In genomic region chr3:143092191-143092590, GRCh38 we compare ENCODE assay signal across 24 cellular contexts. TPM values are rescaled to one million over a fixed set of nuclear protein-coding genes. Genes with fewer than 3 reads are reported as not detected.
DNase-seq lines count a peak whose midpoint lies in the region; ATAC-seq, FAIRE-seq and TF ChIP-seq lines count a peak whose summit lies in the region.
"Had no signal": no experiment of that assay in that cellular context is flagged by ENCODE, and none has a peak within 500 bp of the region (broad histone marks: within the 10 kb centered on the region; RNA-seq: fewer than 3 reads in every experiment).

No MANE protein-coding gene starts in this region.

- no peak for TF ChIP-seq RAD21 in GM12878 (IDR thresholded peaks at IDR 0.05; ENCODE audit: insufficient read depth, low read depth, low read length)

- no TSS peak for BruUV-seq in GM12878 (replicated peaks; lab: Mats Ljungman, UMichigan)

- in situ Hi-C loops in GM12878 (cut with MboI): no loop called here

- H2AFZ ChIP-seq in GM12878 (ENCODE audit: control insufficient read depth, low read depth, low read length): no peak overlapping the region

- peak; percentile 38; the same call in 2 of the 3 replicates for ATAC-seq in GM12878
- ATAC-seq in HG03565 (IDR thresholded peaks at IDR 0.05; ENCODE audit: unreplicated experiment): no peak
- no peak for ATAC-seq in pancreas
- ATAC-seq in HG02852 (IDR thresholded peaks at IDR 0.05; ENCODE audit: unreplicated experiment): no peak

- SMC1A ChIA-PET in GM12878 (lab: Charles Lee; ENCODE audit: uncharacterized antibody, unreplicated experiment): interaction anchor here (0.6 to 2.8 kb wide), 6 partner anchors 9 to 1046 kb away, joined by 3 to 12 read pairs (median 4); no protein-coding TSS in a partner anchor

- POLR2A ChIA-PET in GM12878 (lab: Charles Lee): no interaction called here

- no peaks in the 10 kb centered on the region for H3K27me3 ChIP-seq in GM12878 (replicated peaks in 1 of 2; ENCODE audit: control insufficient read depth in 2 of 2, insufficient read depth in 2 of 2, low read length in 1 of 2)
- no peaks in the 10 kb centered on the region for H3K27me3 ChIP-seq in pancreas
- H3K27me3 ChIP-seq: BE2C, BLaER1 had no signal

- RAD21 ChIA-PET in GM12878 (lab: Charles Lee; ENCODE audit: unreplicated experiment): interaction anchor here (1.1 kb wide), 1 partner anchor 9 kb away, joined by 3 read pairs; no protein-coding TSS in a partner anchor

- H3K4me3 ChIP-seq in GM12878 (no peak overlapping the region), pancreas (no peak overlapping the region)
- H3K4me3 ChIP-seq: BLaER1 had no signal

- intact Hi-C loops in GM12878 (cut with micrococcal nuclease; ENCODE audit: unreplicated experiment) (no loop called here), pancreas (cut with DNase I) (no loop called here)

- CTCF ChIA-PET in GM12878 (lab: Yijun Ruan, JAX): interaction anchor here (1.2 kb wide), 2 partner anchors 9 to 256 kb away, joined by 4 read pairs; no protein-coding TSS in a partner anchor

- no peak for TF ChIP-seq EP300 in GM12878 (IDR thresholded peaks at IDR 0.05; ENCODE audit: borderline replicate concordance in 1 of 2, control insufficient read depth in 1 of 2, low read depth in 2 of 2, low read length in 2 of 2)

- H3K27ac ChIP-seq in GM12878 (ENCODE audit: control insufficient read depth, insufficient read depth) (no peak overlapping the region), pancreas (no peak overlapping the region)
- H3K27ac ChIP-seq: BLaER1 had no signal

- no peaks in the 10 kb centered on the region for H3K79me2 ChIP-seq in GM12878 (ENCODE audit: control insufficient read depth, insufficient read depth, low read length)

- H3K4me2 ChIP-seq in GM12878 (ENCODE audit: control insufficient read depth, insufficient read depth): no peak overlapping the region
- H3K4me2 ChIP-seq: BLaER1 had no signal

- H3K9me3 ChIP-seq in GM12878 (replicated peaks; ENCODE audit: control insufficient read depth, insufficient read depth, low read length) (peaks cover 4% of the 10 kb centered on the region; the same call in 1 of the 3 replicates), pancreas (no peaks in the 10 kb centered on the region)
- H3K9me3 ChIP-seq: BE2C had no signal

- no peak overlapping the region for H3K9ac ChIP-seq in GM12878 (ENCODE audit: control insufficient read depth, insufficient read depth, low read length)
- H3K9ac ChIP-seq: BLaER1 had no signal

- H4K20me1 ChIP-seq in GM12878 (ENCODE audit: control insufficient read depth, insufficient read depth): no peaks in the 10 kb centered on the region
- H4K20me1 ChIP-seq: BLaER1 had no signal

- no peaks in the 10 kb centered on the region for H3K36me3 ChIP-seq in GM12878 (ENCODE audit: control insufficient read depth in 2 of 2, insufficient read depth in 2 of 2, low read length in 1 of 2)
- no peaks in the 10 kb centered on the region for H3K36me3 ChIP-seq in pancreas
- H3K36me3 ChIP-seq: BE2C, BLaER1 had no signal

- peak in 51 of 76 experiments; percentile 5 to 84 (median 36) for DNase-seq in HUDEP-2 (lab: John Stamatoyannopoulos, UW; ENCODE audit: unreplicated experiment in 76 of 76)
- DNase-seq in OCI-M1 (lab: John Stamatoyannopoulos, UW): peak; percentile 37
- DNase-seq in GM12878 (ENCODE audit: low read depth, low spot score): no peak
- peak; percentile 62 to 86 for DNase-seq in erythroblast (lab: John Stamatoyannopoulos, UW)
- DNase-seq in pancreas: no peak
- DNase-seq in mesenteric fat pad (ENCODE audit: low spot score): no peak
- DNase-seq: 8988T; ACHN; BE2C; C1 segment of cervical spinal cord; CD4-positive, alpha-beta memory T cell; CD4-positive, CD25-positive, alpha-beta regulatory T cell; CD8-positive, alpha-beta memory T cell; COR-L47; DMS 273 treated with DMSO at 0.1 percent for 48 hours; DMS79 treated with DMSO at 0.1 percent for 48 hours; GF-D8 had no signal

- 9% methylated on average over 1 of the region's 1 CpG for WGBS in GM12878 (ENCODE audit: insufficient coverage, insufficient replicate concordance, low lambda C conversion rate, missing lambda C conversion rate)
- WGBS in pancreas, 2 donors: 51 to 66% methylated on average over 1 of the region's 1 CpG

- FAIRE-seq in GM12878 (lab: Jason Lieb, UNC) (peak; percentile 23), pancreas (lab: Jason Lieb, UNC) (no peak)
- FAIRE-seq: A204.1, G401.6, GM12892, GM18507 had no signal

- H3K4me1 ChIP-seq in GM12878 (ENCODE audit: control insufficient read depth, insufficient read depth, low read length) (no peaks in the 10 kb centered on the region), pancreas (no peaks in the 10 kb centered on the region)
- H3K4me1 ChIP-seq: BLaER1 had no signal

- TF ChIP-seq CTCF in GM12878 (IDR thresholded peaks at IDR 0.05 in 2 of 3, conservative IDR thresholded peaks at IDR 0.05 in 1 of 3; ENCODE audit: control insufficient read depth in 2 of 3, extremely low read depth in 1 of 3, insufficient read depth in 1 of 3, low read depth in 3 of 3, low read length in 3 of 3): no peak
- no peak for TF ChIP-seq CTCF in pancreas (IDR thresholded peaks at IDR 0.05)

- TF ChIP-seq POLR2A in GM12878 (IDR thresholded peaks at IDR 0.05; ENCODE audit: low read depth, low read length): no peak
- peak; percentile 41 for TF ChIP-seq POLR2A in erythroblast (IDR thresholded peaks at IDR 0.05; ENCODE audit: low read length)

TF ChIP-seq in GM12878, 131 proteins besides CTCF, POLR2A, EP300 and RAD21:
- TF ChIP-seq BHLHE40 (IDR thresholded peaks at IDR 0.05; ENCODE audit: borderline replicate concordance in 1 of 2, low read depth in 2 of 2, low read length in 1 of 2) (no peak), CBX3 (IDR thresholded peaks at IDR 0.05; ENCODE audit: borderline replicate concordance, low read depth) (no peak), MTA3 (IDR thresholded peaks at IDR 0.05; ENCODE audit: borderline replicate concordance, low read length) (no peak), LARP7 (IDR thresholded peaks at IDR 0.05) (no peak), SUPT20H (IDR thresholded peaks at IDR 0.05; ENCODE audit: borderline replicate concordance, control insufficient read depth, low read depth, low read length) (no peak), FOS (IDR thresholded peaks at IDR 0.05; ENCODE audit: borderline replicate concordance, extremely low read depth, insufficient read length) (no peak), MTA2 (IDR thresholded peaks at IDR 0.05; ENCODE audit: low read depth) (no peak), IKZF2 (IDR thresholded peaks at IDR 0.05) (no peak), ZZZ3 (IDR thresholded peaks at IDR 0.05; ENCODE audit: control insufficient read depth, insufficient read length, low read depth) (no peak), HCFC1 (IDR thresholded peaks at IDR 0.05; ENCODE audit: low read length) (no peak), NRF1 (conservative IDR thresholded peaks at IDR 0.05; ENCODE audit: low read depth, low read length) (no peak), IRF3 (IDR thresholded peaks at IDR 0.05) (no peak), ZNF622 (IDR thresholded peaks at IDR 0.05) (no peak), ZBTB33 (IDR thresholded peaks at IDR 0.05) (no peak)

RNA-seq across cellular contexts. Expression of gene CHST2, which starts 27.4 kb away (rescaled TPM):
- 15.8 and 17.7 TPM in 2 replicates for total RNA-seq in GM12878 (2013; cell fraction: nucleolus; rRNA removed)
- total RNA-seq in GM12878 (2014; rRNA removed) (9.8 and 12.8 TPM in 2 replicates), GM12878 (2014; rRNA removed; fragmentation: Illumina TruSeq; extraction: Trizol) (9.2 TPM in 2 replicates), GM12878 (2021) (37.1 and 37.2 TPM in 2 replicates), pancreas (1 to 10 TPM in 2 of 6 donors, under 1 TPM in 4; 0.39 to 2.2 (median 0.74) TPM), mesenteric fat pad (13.4 TPM)
- 4.2 TPM for polyA plus RNA-seq in GM12878 (2011; ENCODE audit: low read depth)
- polyA plus RNA-seq in GM12878 (2011; rRNA removed) (1.5 and 1.6 TPM in 2 replicates), GM12878 (2014; fragmentation: Illumina TruSeq; extraction: Trizol) (8.4 and 9.3 TPM in 2 replicates), GM12878 (2014; fragmentation: Nextera tagmentation; extraction: Ambion mirVana) (1 to 10 TPM; 2.3 to 5.6 TPM), GM12878 (2014; rRNA removed) (21.8 and 25.7 TPM in 2 replicates), GM12878 (2016; fragmentation: Nextera tagmentation; extraction: Ambion mirVana) (1 to 10 TPM; 4.3 to 8.3 TPM), pancreas (1 to 10 TPM in 1 of 2 donors, under 1 TPM in 1; 0.49 to 2.0 TPM)
- 2.0 and 3.3 TPM in 2 replicates for polyA plus RNA-seq in GM12878 (2011; cell fraction: cytosol; rRNA removed)
- 4.1 and 5.9 TPM in 2 replicates for polyA plus RNA-seq in GM12878 (2011; cell fraction: nucleus; rRNA removed)
- polyA plus RNA-seq in GM12878 (2012): 13.1 and 13.3 TPM in 2 replicates
- 0.80 and 2.0 TPM in 2 replicates for polyA minus RNA-seq in GM12878 (2011; rRNA and poly(A)+ RNA removed)
- 1.7 and 1.9 TPM in 2 replicates for polyA minus RNA-seq in GM12878 (2011; cell fraction: cytosol; rRNA and poly(A)+ RNA removed)
- polyA minus RNA-seq in GM12878 (2011; cell fraction: nucleus; rRNA and poly(A)+ RNA removed): 3.1 and 5.0 TPM in 2 replicates

Comparison
In these comparisons a context has a peak if more than half of its experiments do, and no peak if none do; other contexts are left out.
1. DNase-seq: peak in HUDEP-2 (51 of 76), OCI-M1 (single experiment) and erythroblast (2 of 2); none in GM12878 (single experiment), pancreas (0 of 6) and mesenteric fat pad (single experiment).